Comparison of ENCODE assay signal across 1 cellular context in genomic region chr1:14561014-14561693, GRCh38.
TF ChIP-seq lines count a peak whose summit lies in the region.

No MANE protein-coding gene starts in this region.

TF ChIP-seq in H1, 55 proteins besides CTCF, POLR2A, EP300 and RAD21:
- TF ChIP-seq, protein P1, sequence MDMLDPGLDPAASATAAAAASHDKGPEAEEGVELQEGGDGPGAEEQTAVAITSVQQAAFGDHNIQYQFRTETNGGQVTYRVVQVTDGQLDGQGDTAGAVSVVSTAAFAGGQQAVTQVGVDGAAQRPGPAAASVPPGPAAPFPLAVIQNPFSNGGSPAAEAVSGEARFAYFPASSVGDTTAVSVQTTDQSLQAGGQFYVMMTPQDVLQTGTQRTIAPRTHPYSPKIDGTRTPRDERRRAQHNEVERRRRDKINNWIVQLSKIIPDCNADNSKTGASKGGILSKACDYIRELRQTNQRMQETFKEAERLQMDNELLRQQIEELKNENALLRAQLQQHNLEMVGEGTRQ (IDR thresholded peaks at IDR 0.05; ENCODE audit: low read length): no peak
- TF ChIP-seq NRF1 (IDR thresholded peaks at IDR 0.05; ENCODE audit: low read depth, low read length): no peak
- TF ChIP-seq ZNF274 (IDR thresholded peaks at IDR 0.05; ENCODE audit: borderline replicate concordance, extremely low read depth, low read length): no peak
- no peak for TF ChIP-seq SIRT6 (IDR thresholded peaks at IDR 0.05; ENCODE audit: low read length)
- no peak for TF ChIP-seq CREB1 (IDR thresholded peaks at IDR 0.05)
- TF ChIP-seq KDM1A (IDR thresholded peaks at IDR 0.05; ENCODE audit: borderline replicate concordance, low read length): no peak
- no peak for TF ChIP-seq RBBP5 (IDR thresholded peaks at IDR 0.05; ENCODE audit: borderline replicate concordance, low read depth, low read length)
